ENCODE assay signal across 8 cellular contexts in the genomic region with DNA sequence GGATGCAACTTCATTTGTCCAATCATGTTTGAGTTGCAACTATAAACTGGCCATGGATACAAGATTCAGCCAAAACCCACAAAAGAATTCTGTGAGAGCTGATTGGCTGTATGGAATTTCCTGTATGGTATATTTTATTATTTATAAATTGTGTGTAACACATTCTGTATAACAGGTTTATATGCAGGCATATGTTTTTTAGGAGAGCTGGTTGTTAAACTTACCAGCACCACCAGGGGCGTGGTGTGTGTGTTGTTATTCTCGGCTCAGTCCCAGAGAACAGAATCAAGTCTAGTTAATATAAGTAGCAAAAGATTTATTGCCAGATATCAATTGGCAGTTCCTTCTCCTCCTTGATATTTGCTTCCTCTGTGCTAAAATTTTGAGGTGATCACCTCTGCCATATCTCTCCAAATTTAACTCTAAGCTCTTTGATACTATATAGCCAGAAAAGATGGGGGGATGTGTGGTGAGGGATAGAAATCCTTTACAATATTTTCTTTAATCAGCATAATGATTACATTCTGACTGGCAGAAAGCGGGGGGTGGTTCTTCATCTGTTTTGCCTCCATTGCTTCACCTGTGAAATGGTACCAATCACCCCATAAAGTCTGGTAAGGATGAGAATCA. TPM values are rescaled to one million over a fixed set of nuclear protein-coding genes. Genes with fewer than 3 reads are reported as not detected.
DNase-seq lines count a peak whose midpoint lies in the region; ATAC-seq, FAIRE-seq and TF ChIP-seq lines count a peak whose summit lies in the region.

No MANE protein-coding gene starts in this region.

- H3K79me2 ChIP-seq in DND-41 (ENCODE audit: insufficient read depth, low read length): no peaks in the 10 kb centered on the region
- H3K79me2 ChIP-seq in astrocyte (ENCODE audit: insufficient read depth, low read length): no peaks in the 10 kb centered on the region

- H3K4me3 Mint-ChIP-seq in astrocyte (ENCODE audit: unreplicated experiment): no peak overlapping the region

- H3K27me3 ChIP-seq in DND-41 (ENCODE audit: insufficient read depth, low read length, poor library complexity) (no peaks in the 10 kb centered on the region), astrocyte (ENCODE audit: insufficient read depth, low read length) (peaks cover 3% of the 10 kb centered on the region), right lobe of liver (no peaks in the 10 kb centered on the region)

- H3K36me3 ChIP-seq in DND-41 (ENCODE audit: insufficient read depth, low read length) (no peaks in the 10 kb centered on the region), astrocyte (ENCODE audit: insufficient read depth, low read length) (no peaks in the 10 kb centered on the region), right lobe of liver (no peaks in the 10 kb centered on the region)

- TF ChIP-seq POLR2A in right lobe of liver (IDR thresholded peaks at IDR 0.05): no peak

- ATAC-seq in DND-41 (ENCODE audit: insufficient read depth, low read depth): peak; percentile 53; the same call in 1 of the 3 replicates
- ATAC-seq in right lobe of liver: peak in 3 of 4 donors; percentile 31 to 40 (median 33)

- H3K36me3 Mint-ChIP-seq in astrocyte (ENCODE audit: low read depth, unreplicated experiment): no peaks in the 10 kb centered on the region

- H3K4me2 ChIP-seq in DND-41 (ENCODE audit: insufficient read depth, low read length): no peak overlapping the region
- no peak overlapping the region for H3K4me2 ChIP-seq in astrocyte (ENCODE audit: low read length)

- FAIRE-seq in astrocyte (lab: Jason Lieb, UNC): no peak

- H3K27ac Mint-ChIP-seq in astrocyte (ENCODE audit: unreplicated experiment): no peak overlapping the region

- H3K27me3 Mint-ChIP-seq in astrocyte (ENCODE audit: low read depth, unreplicated experiment): peaks cover 19% of the 10 kb centered on the region

- no peaks in the 10 kb centered on the region for H4K20me1 ChIP-seq in DND-41 (ENCODE audit: insufficient read depth, low read length)
- H4K20me1 ChIP-seq in astrocyte (ENCODE audit: insufficient read depth, low read length): no peaks in the 10 kb centered on the region

- H3K4me3 ChIP-seq in DND-41 (ENCODE audit: low read depth in 1 of 2, low read length in 2 of 2) (no peak overlapping the region), astrocyte (ENCODE audit: insufficient read depth, low read depth, low read length) (no peak overlapping the region), right lobe of liver (no peak overlapping the region)

- intact Hi-C loops in right lobe of liver (cut with DNase I): no loop called here

- H3K4me1 ChIP-seq in DND-41 (ENCODE audit: insufficient read depth, low read length): no peaks in the 10 kb centered on the region
- H3K4me1 ChIP-seq in astrocyte (ENCODE audit: insufficient read depth, low read length): no peaks in the 10 kb centered on the region
- no peaks in the 10 kb centered on the region for H3K4me1 ChIP-seq in right lobe of liver

- H3K9me3 Mint-ChIP-seq in astrocyte (ENCODE audit: unreplicated experiment): peaks cover 4% of the 10 kb centered on the region

- WGBS in right lobe of liver (ENCODE audit: insufficient coverage, low coverage, low lambda C conversion rate, missing lambda C conversion rate): 14% methylated on average over 3 of the region's 3 CpGs

- H2AFZ ChIP-seq in DND-41 (ENCODE audit: low read depth, low read length): no peak overlapping the region
- no peak overlapping the region for H2AFZ ChIP-seq in astrocyte (ENCODE audit: low read depth, low read length)

- H3K27ac ChIP-seq in DND-41 (ENCODE audit: low read length) (no peak overlapping the region), astrocyte (ENCODE audit: low read depth, low read length) (no peak overlapping the region), right lobe of liver (no peak overlapping the region)

- H3K9ac ChIP-seq in DND-41 (ENCODE audit: low read depth, low read length) (no peak overlapping the region), astrocyte (ENCODE audit: low read length) (no peak overlapping the region)

- H3K9me3 ChIP-seq in DND-41 (ENCODE audit: insufficient read depth, low read length, severe bottlenecking): no peaks in the 10 kb centered on the region
- H3K9me3 ChIP-seq in astrocyte (ENCODE audit: insufficient read depth, low read depth, low read length): no peaks in the 10 kb centered on the region
- no peaks in the 10 kb centered on the region for H3K9me3 ChIP-seq in right lobe of liver

- peak; percentile 36 for DNase-seq in DND-41
- peak; percentile 14 for DNase-seq in LoVo (ENCODE audit: low spot score)
- no peak for DNase-seq in astrocyte (ENCODE audit: low read depth)
- no peak for DNase-seq in right lobe of liver
- no peak for DNase-seq in NCI-H146 treated with DMSO at 0.1 percent for 48 hours (lab: John Stamatoyannopoulos, UW; ENCODE audit: unreplicated experiment)
- DNase-seq in NCI-H748 treated with DMSO at 0.1 percent for 48 hours (lab: John Stamatoyannopoulos, UW): no peak
- no peak for DNase-seq in central memory CD4-positive, alpha-beta T cell
- no peak for DNase-seq in DMS153 (lab: John Stamatoyannopoulos, UW)

- TF ChIP-seq CTCF in DND-41 (IDR thresholded peaks at IDR 0.05; ENCODE audit: borderline replicate concordance, extremely low read depth, low read length, poor library complexity, severe bottlenecking): peak; percentile 54
- peak; percentile 53 for TF ChIP-seq CTCF in astrocyte (IDR thresholded peaks at IDR 0.05; ENCODE audit: insufficient read depth, low read depth, low read length)
- TF ChIP-seq CTCF in right lobe of liver (IDR thresholded peaks at IDR 0.05): peak; percentile 37 to 46 (median 42)

- H3K4me1 Mint-ChIP-seq in astrocyte (ENCODE audit: low read depth, unreplicated experiment): peaks cover 1% of the 10 kb centered on the region

RNA-seq across cellular contexts. Expression of a gene that starts 22.9 kb away (rescaled TPM):
- 2.1 and 3.0 TPM in 2 replicates for total RNA-seq in astrocyte
- total RNA-seq in right lobe of liver: 1 to 10 TPM; 1.6 to 2.2 (median 1.9) TPM

RNA-seq across cellular contexts. Expression of a gene that starts 37.0 kb away (rescaled TPM):
- total RNA-seq in astrocyte (63.8 and 68.0 TPM in 2 replicates), right lobe of liver (100 to 1,000 TPM in 2 of 6 experiments, 10 to 100 TPM in 4; 35.5 to 106 (median 43.8) TPM)

Comparison
In these comparisons a context has a peak if more than half of its experiments do, and no peak if none do; other contexts are left out.
1. DNase-seq: peak in DND-41 (single experiment) and LoVo (single experiment); none in astrocyte (single experiment), right lobe of liver (0 of 3), NCI-H146 treated with DMSO at 0.1 percent for 48 hours (single experiment), NCI-H748 treated with DMSO at 0.1 percent for 48 hours (single experiment), central memory CD4-positive, alpha-beta T cell (single experiment) and DMS153 (single experiment).
2. Peak in every context shown above with its lines, with median percentiles within 50 percentile points of each other: CTCF ChIP-seq.